ENCODE assay signal across 12 cellular contexts in genomic region chr3:122031123-122031468, GRCh38. TPM values are rescaled to one million over a fixed set of nuclear protein-coding genes. Genes with fewer than 3 reads are reported as not detected.
DNase-seq lines count a peak whose midpoint lies in the region; ATAC-seq and TF ChIP-seq lines count a peak whose summit lies in the region.
"Had no signal": no experiment of that assay in that cellular context is flagged by ENCODE, and none has a peak within 500 bp of the region (broad histone marks: within the 10 kb centered on the region; RNA-seq: fewer than 3 reads in every experiment).

No MANE protein-coding gene starts in this region.

- peak overlapping the region; percentile 63 for H3K4me3 Mint-ChIP-seq in T-helper 2 cell treated with Interferon-gamma antibody and Interleukin-4, amounts not matched to agents 5 μg/mL and 100 μg/mL, for 36 hours
- no peak overlapping the region for H3K4me3 Mint-ChIP-seq in neural progenitor cell

- peak overlapping the region; percentile 79 for H3K27ac Mint-ChIP-seq in T-helper 2 cell treated with Interferon-gamma antibody and Interleukin-4, amounts not matched to agents 5 μg/mL and 100 μg/mL, for 36 hours
- H3K27ac Mint-ChIP-seq in neural progenitor cell, result no peak overlapping the region

- H3K79me2 ChIP-seq in neural progenitor cell (ENCODE audit: low read depth), result no peaks in the 10 kb centered on the region

- H3K9ac ChIP-seq in neural progenitor cell, result no peak overlapping the region

- no peak overlapping the region for H3K27ac ChIP-seq in neural progenitor cell
- H3K27ac ChIP-seq in right lobe of liver, result no peak overlapping the region

- peaks cover 51% of the 10 kb centered on the region for H3K9me3 Mint-ChIP-seq in T-helper 2 cell treated with Interferon-gamma antibody and Interleukin-4, amounts not matched to agents 5 μg/mL and 100 μg/mL, for 36 hours
- H3K9me3 Mint-ChIP-seq in neural progenitor cell, result peaks cover 9% of the 10 kb centered on the region

- intact Hi-C loops in right lobe of liver (cut with DNase I), result no loop called here

- H3F3A ChIP-seq in neural progenitor cell (ENCODE audit: low read depth), result no peaks in the 10 kb centered on the region

- TF ChIP-seq CTCF in neural progenitor cell (IDR thresholded peaks at IDR 0.05) (no peak), right lobe of liver (IDR thresholded peaks at IDR 0.05) (no peak)

- H3K27me3 ChIP-seq in neural progenitor cell (no peaks in the 10 kb centered on the region), right lobe of liver (no peaks in the 10 kb centered on the region)

- no peak overlapping the region for H3K4me3 ChIP-seq in neural progenitor cell
- H3K4me3 ChIP-seq in right lobe of liver, result no peak overlapping the region

- H3K4me1 Mint-ChIP-seq in T-helper 2 cell treated with Interferon-gamma antibody and Interleukin-4, amounts not matched to agents 5 μg/mL and 100 μg/mL, for 36 hours (ENCODE audit: low read depth), result peaks cover 20% of the 10 kb centered on the region
- no peaks in the 10 kb centered on the region for H3K4me1 Mint-ChIP-seq in neural progenitor cell

- H3K4me2 ChIP-seq in neural progenitor cell, result no peak overlapping the region

- ATAC-seq in HG02623 (IDR thresholded peaks at IDR 0.05; ENCODE audit: unreplicated experiment) (peak; percentile 31), HG03460 (IDR thresholded peaks at IDR 0.05; ENCODE audit: unreplicated experiment) (peak; percentile 25), right lobe of liver (no peak)
- ATAC-seq: sciatic nerve had no signal

- 71% methylated on average over 1 of the region's 1 CpG for WGBS in right lobe of liver (ENCODE audit: insufficient coverage, low coverage, low lambda C conversion rate, missing lambda C conversion rate)

- no peaks in the 10 kb centered on the region for H4K20me1 ChIP-seq in neural progenitor cell (ENCODE audit: low read depth)

- no peak for DNase-seq in T-helper 2 cell treated with Interferon-gamma antibody and Interleukin-4, amounts not matched to agents 5 μg/mL and 100 μg/mL, for 36 hours (ENCODE audit: low spot score)
- DNase-seq in T-helper 2 cell (no peak), neural progenitor cell (ENCODE audit: low spot score) (no peak), NCI-H524 treated with DMSO at 0.1 percent for 48 hours (lab: John Stamatoyannopoulos, UW) (no peak), right lobe of liver (no peak), COR-L47 (lab: John Stamatoyannopoulos, UW) (no peak)
- DNase-seq: KG1, NCI-H774 had no signal

- H3K4me1 ChIP-seq in neural progenitor cell, result peaks cover 3% of the 10 kb centered on the region
- H3K4me1 ChIP-seq in right lobe of liver, result no peaks in the 10 kb centered on the region

- H3K9me3 ChIP-seq in neural progenitor cell (ENCODE audit: low read depth), result no peaks in the 10 kb centered on the region
- H3K9me3 ChIP-seq in right lobe of liver, result no peaks in the 10 kb centered on the region

- TF ChIP-seq POLR2A in right lobe of liver (IDR thresholded peaks at IDR 0.05), result no peak

- no peaks in the 10 kb centered on the region for H3K27me3 Mint-ChIP-seq in T-helper 2 cell treated with Interferon-gamma antibody and Interleukin-4, amounts not matched to agents 5 μg/mL and 100 μg/mL, for 36 hours (ENCODE audit: low read depth)
- no peaks in the 10 kb centered on the region for H3K27me3 Mint-ChIP-seq in neural progenitor cell (ENCODE audit: insufficient read depth, low read depth)

- H2AFZ ChIP-seq in neural progenitor cell (replicated peaks), result peak overlapping the region; percentile 52

- H3K36me3 ChIP-seq in neural progenitor cell (no peaks in the 10 kb centered on the region), right lobe of liver (no peaks in the 10 kb centered on the region)

- H3K36me3 Mint-ChIP-seq in T-helper 2 cell treated with Interferon-gamma antibody and Interleukin-4, amounts not matched to agents 5 μg/mL and 100 μg/mL, for 36 hours (ENCODE audit: low read depth), result peaks cover 28% of the 10 kb centered on the region
- no peaks in the 10 kb centered on the region for H3K36me3 Mint-ChIP-seq in neural progenitor cell

RNA-seq across cellular contexts. Expression of gene ILDR1, which starts 9.0 kb away (rescaled TPM):
- total RNA-seq in neural progenitor cell (ENCODE audit: low replicate concordance) (0.07 and 0.22 TPM in 2 replicates), right lobe of liver (under 1 TPM in 5 of 6 experiments, not detected in 1; 0.12 to 0.88 (median 0.33) TPM)
- total RNA-seq: glomerular endothelial cell, sciatic nerve had no signal

RNA-seq across cellular contexts. Expression of gene CD86, which starts 24.1 kb away (rescaled TPM):
- total RNA-seq in neural progenitor cell (ENCODE audit: low replicate concordance) (not detected in 2 replicates), right lobe of liver (1 to 10 TPM in 5 of 6 experiments, under 1 TPM in 1; 0.97 to 6.7 (median 3.4) TPM)
- total RNA-seq: glomerular endothelial cell had no signal

Comparison
In these comparisons a context has a peak if more than half of its experiments do, and no peak if none do; other contexts are left out.
1. ATAC-seq: peak in HG02623 (single experiment) and HG03460 (single experiment); none in right lobe of liver (0 of 4).